In genomic region chr11:95989780-95990179, GRCh38 we compare ENCODE assay signal across 15 cellular contexts.
DNase-seq lines count a peak whose midpoint lies in the region; ATAC-seq and TF ChIP-seq lines count a peak whose summit lies in the region.
"Had no signal": no experiment of that assay in that cellular context is flagged by ENCODE, and none has a peak within 500 bp of the region (broad histone marks: within the 10 kb centered on the region; RNA-seq: fewer than 3 reads in every experiment).

No MANE protein-coding gene starts in this region.

- no CpG with 5 or more reads among the region's 1 CpG for WGBS in endodermal cell (ENCODE audit: insufficient coverage in 1 of 2, insufficient read length in 1 of 2), 2 experiments

- H3K9ac ChIP-seq in endodermal cell (ENCODE audit: extremely low read depth, low read length, poor library complexity, severe bottlenecking): no peak overlapping the region
- H3K9ac ChIP-seq: BLaER1 treated with 17β-estradiol and CSF1 and Interleukin-3, amounts not matched to agents 10 nM and 100 nM; GM23248 had no signal

- H3K4me3 ChIP-seq in SJCRH30 (no peak overlapping the region), endodermal cell (ENCODE audit: low read length) (no peak overlapping the region), mucosa of descending colon (no peak overlapping the region)
- H3K4me3 ChIP-seq: BLaER1 treated with 17β-estradiol and CSF1 and Interleukin-3, amounts not matched to agents 10 nM and 100 nM; GM23248 had no signal

- H3K36me3 Mint-ChIP-seq in endodermal cell (ENCODE audit: low read depth) (peaks cover 4% of the 10 kb centered on the region), type B pancreatic cell (peaks cover 28% of the 10 kb centered on the region)

- no peak for TF ChIP-seq CTCF in endodermal cell (conservative IDR thresholded peaks at IDR 0.05)
- TF ChIP-seq CTCF in mucosa of descending colon (IDR thresholded peaks at IDR 0.05): no peak
- no peak for TF ChIP-seq CTCF in type B pancreatic cell (conservative IDR thresholded peaks at IDR 0.05)

- H3K27ac Mint-ChIP-seq in endodermal cell (no peak overlapping the region), type B pancreatic cell (peak overlapping the region; percentile 14)
- H3K27ac Mint-ChIP-seq: CD4-positive, alpha-beta T cell had no signal

- intact Hi-C loops in mucosa of descending colon (cut with DNase I, micrococcal nuclease): no loop called here

- H3K27me3 ChIP-seq in SJCRH30 (no peaks in the 10 kb centered on the region), endodermal cell (ENCODE audit: control insufficient read depth, insufficient read depth, low read length, poor library complexity, severe bottlenecking) (no peaks in the 10 kb centered on the region)
- H3K27me3 ChIP-seq: BLaER1 treated with 17β-estradiol and CSF1 and Interleukin-3, amounts not matched to agents 10 nM and 100 nM had no signal

- no peak for DNase-seq in SJCRH30
- DNase-seq in endodermal cell: no peak
- no peak for DNase-seq in mucosa of descending colon
- DNase-seq in type B pancreatic cell (ENCODE audit: extremely low spot score, unreplicated experiment): no peak
- DNase-seq in NOMO-1 (lab: John Stamatoyannopoulos, UW; ENCODE audit: unreplicated experiment in 2 of 2): no peak
- DNase-seq in COLO668 (lab: John Stamatoyannopoulos, UW; ENCODE audit: unreplicated experiment): no peak
- DNase-seq in midbrain (lab: John Stamatoyannopoulos, UW): no peak
- DNase-seq: ACHN; CD4-positive, alpha-beta T cell; DMS153; DMS79 treated with DMSO at 0.1 percent for 48 hours; EL; GM23248; H7 had no signal

- H3K4me1 Mint-ChIP-seq in endodermal cell: peaks cover 22% of the 10 kb centered on the region
- peaks cover 23% of the 10 kb centered on the region for H3K4me1 Mint-ChIP-seq in type B pancreatic cell (ENCODE audit: unreplicated experiment)

- H3K4me1 ChIP-seq in SJCRH30: peaks cover 30% of the 10 kb centered on the region
- peaks cover 9% of the 10 kb centered on the region for H3K4me1 ChIP-seq in endodermal cell (ENCODE audit: control insufficient read depth, insufficient read depth, low read length)
- peaks cover 6% of the 10 kb centered on the region for H3K4me1 ChIP-seq in mucosa of descending colon (ENCODE audit: low read depth)
- H3K4me1 ChIP-seq: BLaER1 treated with 17β-estradiol and CSF1 and Interleukin-3, amounts not matched to agents 10 nM and 100 nM had no signal

- no peaks in the 10 kb centered on the region for H3K9me3 ChIP-seq in SJCRH30 (replicated peaks)
- H3K9me3 ChIP-seq in endodermal cell (ENCODE audit: control insufficient read depth, low read length): no peaks in the 10 kb centered on the region
- H3K9me3 ChIP-seq in mucosa of descending colon: no peaks in the 10 kb centered on the region
- H3K9me3 ChIP-seq: BLaER1 treated with 17β-estradiol and CSF1 and Interleukin-3, amounts not matched to agents 10 nM and 100 nM had no signal

- no peaks in the 10 kb centered on the region for H3K27me3 Mint-ChIP-seq in endodermal cell (ENCODE audit: insufficient read depth)
- H3K27me3 Mint-ChIP-seq in type B pancreatic cell: no peaks in the 10 kb centered on the region
- H3K27me3 Mint-ChIP-seq: CD4-positive, alpha-beta T cell had no signal

- H3K9me3 Mint-ChIP-seq in endodermal cell: no peaks in the 10 kb centered on the region
- H3K9me3 Mint-ChIP-seq in type B pancreatic cell: no peaks in the 10 kb centered on the region
- H3K9me3 Mint-ChIP-seq: CD4-positive, alpha-beta T cell had no signal

- H3K27ac ChIP-seq in SJCRH30 (peak overlapping the region; percentile 27; the same call in 1 of the 2 replicates), endodermal cell (ENCODE audit: low read depth, low read length) (peak overlapping the region; percentile 62)
- H3K27ac ChIP-seq: BLaER1 treated with 17β-estradiol and CSF1 and Interleukin-3, amounts not matched to agents 10 nM and 100 nM; GM23248 had no signal

- ATAC-seq in mucosa of descending colon: peak; percentile 64

- no peaks in the 10 kb centered on the region for H3K36me3 ChIP-seq in SJCRH30
- H3K36me3 ChIP-seq in endodermal cell (ENCODE audit: control insufficient read depth, insufficient read depth, low read length): peaks cover 9% of the 10 kb centered on the region
- H3K36me3 ChIP-seq in mucosa of descending colon (ENCODE audit: low read depth): no peaks in the 10 kb centered on the region

- H3K4me3 Mint-ChIP-seq in endodermal cell: no peak overlapping the region
- no peak overlapping the region for H3K4me3 Mint-ChIP-seq in type B pancreatic cell
- H3K4me3 Mint-ChIP-seq: CD4-positive, alpha-beta T cell had no signal
